In the genomic region with DNA sequence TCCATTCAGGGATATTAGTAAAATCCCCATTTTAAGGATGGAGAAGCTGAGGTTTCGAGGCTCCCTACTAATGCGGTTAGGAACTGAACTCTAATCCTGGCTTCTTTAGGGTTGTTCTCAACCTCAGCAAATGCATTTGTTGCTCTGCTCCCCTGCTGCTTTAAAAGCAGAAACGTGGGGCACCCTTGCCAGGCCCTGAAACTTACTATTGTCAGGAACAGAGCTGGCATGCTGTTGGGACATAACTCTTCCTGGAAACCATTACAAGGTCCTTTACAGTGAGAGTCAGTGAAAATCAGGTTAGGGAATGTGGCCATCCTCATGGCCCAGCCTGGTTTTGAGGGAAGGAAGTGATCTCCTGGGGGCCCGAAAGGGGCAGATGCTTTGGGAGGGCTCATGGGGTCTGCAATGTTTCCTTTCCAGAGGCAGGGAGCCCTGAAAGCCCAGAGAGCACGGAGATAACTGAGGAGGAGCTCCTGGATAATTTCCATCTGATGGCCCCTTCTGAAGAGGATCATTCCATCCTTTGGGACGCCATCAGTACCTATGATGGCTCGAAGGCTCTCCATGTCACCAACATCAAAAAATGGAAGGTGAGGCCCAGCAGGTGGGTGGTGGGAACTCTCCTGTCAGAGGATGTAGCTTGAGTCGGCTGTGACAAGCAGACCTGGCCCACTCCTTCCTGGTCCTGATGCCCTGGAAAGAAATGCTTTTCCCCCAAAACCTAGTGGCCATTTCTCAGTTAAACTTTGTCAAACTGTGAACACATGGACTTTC, we compare ENCODE assay signal across 2 cellular contexts.
A peak's percentile ranks its signal among the peaks of the same experiment; 100 is the strongest.
TF ChIP-seq lines count a peak whose summit lies in the region.

No MANE protein-coding gene starts in this region.

TF ChIP-seq in IMR-90, 13 proteins besides CTCF, POLR2A, EP300 and RAD21:
- TF ChIP-seq MXI1 (IDR thresholded peaks at IDR 0.05; ENCODE audit: borderline replicate concordance, low read depth, low read length) (no peak), CHD1 (IDR thresholded peaks at IDR 0.05; ENCODE audit: low read depth, low read length) (no peak), FOS (IDR thresholded peaks at IDR 0.05; ENCODE audit: low read depth, low read length) (no peak), RFX5 (IDR thresholded peaks at IDR 0.05; ENCODE audit: low read depth, low read length) (no peak), SMC3 (IDR thresholded peaks at IDR 0.05; ENCODE audit: low read depth, low read length) (no peak)

TF ChIP-seq in liver, 16 proteins besides CTCF, POLR2A, EP300 and RAD21:
- TF ChIP-seq HNF4A (conservative IDR thresholded peaks at IDR 0.05): no peak
- TF ChIP-seq RXRA (IDR thresholded peaks at IDR 0.05): no peak
- no peak for TF ChIP-seq FOXA1 (IDR thresholded peaks at IDR 0.05)
- TF ChIP-seq, protein P1, sequence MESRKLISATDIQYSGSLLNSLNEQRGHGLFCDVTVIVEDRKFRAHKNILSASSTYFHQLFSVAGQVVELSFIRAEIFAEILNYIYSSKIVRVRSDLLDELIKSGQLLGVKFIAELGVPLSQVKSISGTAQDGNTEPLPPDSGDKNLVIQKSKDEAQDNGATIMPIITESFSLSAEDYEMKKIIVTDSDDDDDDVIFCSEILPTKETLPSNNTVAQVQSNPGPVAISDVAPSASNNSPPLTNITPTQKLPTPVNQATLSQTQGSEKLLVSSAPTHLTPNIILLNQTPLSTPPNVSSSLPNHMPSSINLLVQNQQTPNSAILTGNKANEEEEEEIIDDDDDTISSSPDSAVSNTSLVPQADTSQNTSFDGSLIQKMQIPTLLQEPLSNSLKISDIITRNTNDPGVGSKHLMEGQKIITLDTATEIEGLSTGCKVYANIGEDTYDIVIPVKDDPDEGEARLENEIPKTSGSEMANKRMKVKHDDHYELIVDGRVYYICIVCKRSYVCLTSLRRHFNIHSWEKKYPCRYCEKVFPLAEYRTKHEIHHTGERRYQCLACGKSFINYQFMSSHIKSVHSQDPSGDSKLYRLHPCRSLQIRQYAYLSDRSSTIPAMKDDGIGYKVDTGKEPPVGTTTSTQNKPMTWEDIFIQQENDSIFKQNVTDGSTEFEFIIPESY (IDR thresholded peaks at IDR 0.05): no peak
- peak; percentile 13 for TF ChIP-seq YY1 (IDR thresholded peaks at IDR 0.05)
- TF ChIP-seq SP1 (IDR thresholded peaks at IDR 0.05): no peak
- TF ChIP-seq FOXA2 (IDR thresholded peaks at IDR 0.05): no peak
- TF ChIP-seq JUND (IDR thresholded peaks at IDR 0.05): peak in 1 of 2 donors; percentile 74
- TF ChIP-seq, protein P2, sequence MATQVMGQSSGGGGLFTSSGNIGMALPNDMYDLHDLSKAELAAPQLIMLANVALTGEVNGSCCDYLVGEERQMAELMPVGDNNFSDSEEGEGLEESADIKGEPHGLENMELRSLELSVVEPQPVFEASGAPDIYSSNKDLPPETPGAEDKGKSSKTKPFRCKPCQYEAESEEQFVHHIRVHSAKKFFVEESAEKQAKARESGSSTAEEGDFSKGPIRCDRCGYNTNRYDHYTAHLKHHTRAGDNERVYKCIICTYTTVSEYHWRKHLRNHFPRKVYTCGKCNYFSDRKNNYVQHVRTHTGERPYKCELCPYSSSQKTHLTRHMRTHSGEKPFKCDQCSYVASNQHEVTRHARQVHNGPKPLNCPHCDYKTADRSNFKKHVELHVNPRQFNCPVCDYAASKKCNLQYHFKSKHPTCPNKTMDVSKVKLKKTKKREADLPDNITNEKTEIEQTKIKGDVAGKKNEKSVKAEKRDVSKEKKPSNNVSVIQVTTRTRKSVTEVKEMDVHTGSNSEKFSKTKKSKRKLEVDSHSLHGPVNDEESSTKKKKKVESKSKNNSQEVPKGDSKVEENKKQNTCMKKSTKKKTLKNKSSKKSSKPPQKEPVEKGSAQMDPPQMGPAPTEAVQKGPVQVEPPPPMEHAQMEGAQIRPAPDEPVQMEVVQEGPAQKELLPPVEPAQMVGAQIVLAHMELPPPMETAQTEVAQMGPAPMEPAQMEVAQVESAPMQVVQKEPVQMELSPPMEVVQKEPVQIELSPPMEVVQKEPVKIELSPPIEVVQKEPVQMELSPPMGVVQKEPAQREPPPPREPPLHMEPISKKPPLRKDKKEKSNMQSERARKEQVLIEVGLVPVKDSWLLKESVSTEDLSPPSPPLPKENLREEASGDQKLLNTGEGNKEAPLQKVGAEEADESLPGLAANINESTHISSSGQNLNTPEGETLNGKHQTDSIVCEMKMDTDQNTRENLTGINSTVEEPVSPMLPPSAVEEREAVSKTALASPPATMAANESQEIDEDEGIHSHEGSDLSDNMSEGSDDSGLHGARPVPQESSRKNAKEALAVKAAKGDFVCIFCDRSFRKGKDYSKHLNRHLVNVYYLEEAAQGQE (IDR thresholded peaks at IDR 0.05): peak; percentile 20
- peak; percentile 17 for TF ChIP-seq NR2F2 (IDR thresholded peaks at IDR 0.05)
TF ChIP-seq in liver: peak in this region for 4.
